Comparison of ENCODE assay signal across 13 cellular contexts in the genomic region with DNA sequence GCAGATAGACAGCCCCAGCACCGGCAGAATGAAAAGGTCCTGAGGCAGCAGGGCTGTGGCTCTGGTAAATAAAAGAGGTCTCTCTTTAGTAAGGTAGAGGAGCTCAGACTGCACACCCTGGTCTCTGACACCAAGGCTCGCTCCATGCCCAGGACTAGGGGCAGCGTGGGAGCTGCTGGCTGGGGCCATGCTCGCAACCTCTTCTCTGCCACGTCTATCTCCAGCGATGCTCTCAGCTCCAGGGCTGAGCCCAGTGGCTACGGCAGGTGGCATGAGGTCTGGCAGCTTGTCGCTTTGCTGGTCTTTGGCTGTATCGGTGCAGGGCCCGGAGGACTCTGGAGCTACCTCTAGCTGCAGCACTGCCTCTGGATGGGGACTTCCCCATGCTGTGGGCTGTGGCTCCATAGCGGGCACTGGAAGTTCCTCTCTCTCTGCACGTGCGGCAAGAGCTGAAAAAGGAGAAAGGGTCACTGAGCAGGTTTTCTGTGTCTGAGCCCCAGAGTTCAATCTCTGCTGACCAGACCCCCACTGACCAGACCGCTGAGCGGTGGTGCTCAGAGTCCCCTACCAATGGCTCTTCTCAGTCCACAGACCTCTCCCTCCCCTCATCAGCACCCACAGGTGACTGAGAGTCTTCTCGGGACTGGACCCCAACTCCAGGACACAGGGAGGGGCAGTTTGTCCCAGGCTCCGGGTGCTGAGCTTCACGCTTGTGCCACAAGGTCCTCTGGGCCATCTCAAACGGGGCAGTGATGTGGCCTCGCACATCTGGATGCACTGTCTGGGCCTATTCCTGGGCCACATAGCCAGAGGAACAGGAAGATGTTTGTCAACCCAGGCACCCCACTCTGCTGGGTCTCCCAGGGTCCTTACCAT. TPM values are rescaled to one million over a fixed set of nuclear protein-coding genes. Genes with fewer than 3 reads are reported as not detected.
A peak's percentile ranks its signal among the peaks of the same experiment; 100 is the strongest.
DNase-seq lines count a peak whose midpoint lies in the region; ATAC-seq, FAIRE-seq and TF ChIP-seq lines count a peak whose summit lies in the region.
"Not testable (repeated sequence)": the region's sequence is repeated elsewhere in the genome, so short reads cannot be mapped to it uniquely, and the experiment has no call there.
"Had no signal": no experiment of that assay in that cellular context is flagged by ENCODE, and none has a peak within 500 bp of the region (broad histone marks: within the 10 kb centered on the region; RNA-seq: fewer than 3 reads in every experiment).

No MANE protein-coding gene starts in this region.

- intact Hi-C loops in activated CD4-positive, alpha-beta T cell treated with anti-CD3 and anti-CD28 coated beads for 36 hours (cut with DNase I, micrococcal nuclease); left lung (cut with DNase I): not testable (repeated sequence)

- H3K9me3 ChIP-seq in left lung = not testable (repeated sequence)

- not testable (repeated sequence) for H3K4me3 Mint-ChIP-seq in activated CD4-positive, alpha-beta T cell treated with anti-CD3 and anti-CD28 coated beads for 36 hours; activated naive CD8-positive, alpha-beta T cell treated with anti-CD3 and anti-CD28 coated beads, Interleukin-2, amount 10 ng/mL, durations not matched to agents 7 days and 5 days; naive thymus-derived CD8-positive, alpha-beta T cell

- POLR2A ChIA-PET in activated CD4-positive, alpha-beta T cell treated with anti-CD3 and anti-CD28 coated beads for 36 hours (lab: Charles Lee); activated naive CD8-positive, alpha-beta T cell treated with anti-CD3 and anti-CD28 coated beads, Interleukin-2, amount 10 ng/mL, durations not matched to agents 7 days and 5 days (lab: Charles Lee); naive thymus-derived CD8-positive, alpha-beta T cell (lab: Charles Lee): not testable (repeated sequence)

- H3K27me3 Mint-ChIP-seq in activated CD4-positive, alpha-beta T cell treated with anti-CD3 and anti-CD28 coated beads for 36 hours; activated naive CD8-positive, alpha-beta T cell treated with anti-CD3 and anti-CD28 coated beads, Interleukin-2, amount 10 ng/mL, durations not matched to agents 7 days and 5 days; naive thymus-derived CD8-positive, alpha-beta T cell: not testable (repeated sequence)

- not testable (repeated sequence) for TF ChIP-seq CTCF in left lung (IDR thresholded peaks at IDR 0.05)

- not testable (repeated sequence) for H3K36me3 ChIP-seq in left lung

- peak; percentile 56 for FAIRE-seq in GM12892 (lab: Jason Lieb, UNC)

- not testable (repeated sequence) for H3K36me3 Mint-ChIP-seq in activated CD4-positive, alpha-beta T cell treated with anti-CD3 and anti-CD28 coated beads for 36 hours (ENCODE audit: low read depth); activated naive CD8-positive, alpha-beta T cell treated with anti-CD3 and anti-CD28 coated beads, Interleukin-2, amount 10 ng/mL, durations not matched to agents 7 days and 5 days; naive thymus-derived CD8-positive, alpha-beta T cell

- not testable (repeated sequence) for H3K4me1 Mint-ChIP-seq in activated CD4-positive, alpha-beta T cell treated with anti-CD3 and anti-CD28 coated beads for 36 hours; activated naive CD8-positive, alpha-beta T cell treated with anti-CD3 and anti-CD28 coated beads, Interleukin-2, amount 10 ng/mL, durations not matched to agents 7 days and 5 days; naive thymus-derived CD8-positive, alpha-beta T cell

- DNase-seq in GM12892 (ENCODE audit: insufficient read length); activated CD4-positive, alpha-beta T cell treated with anti-CD3 and anti-CD28 coated beads for 36 hours; activated naive CD8-positive, alpha-beta T cell treated with anti-CD3 and anti-CD28 coated beads, Interleukin-2, amount 10 ng/mL, durations not matched to agents 7 days and 5 days; left lung; naive thymus-derived CD8-positive, alpha-beta T cell; stimulated activated naive CD8-positive, alpha-beta T cell treated with anti-CD3 and anti-CD28 coated beads, Interleukin-15, Interleukin-2, amounts not matched to agents 100 U/mL and 50 U/mL, for 24 hours: not testable (repeated sequence)

- ATAC-seq in activated CD4-positive, alpha-beta T cell treated with anti-CD3 and anti-CD28 coated beads for 36 hours = peak; percentile 73
- peak; percentile 73 for ATAC-seq in activated naive CD8-positive, alpha-beta T cell treated with anti-CD3 and anti-CD28 coated beads, Interleukin-2, amount 10 ng/mL, durations not matched to agents 7 days and 5 days (ENCODE audit: low read depth)
- peak; percentile 48 for ATAC-seq in esophagus mucosa
- peak; percentile 72 for ATAC-seq in left lung
- ATAC-seq in naive thymus-derived CD8-positive, alpha-beta T cell = peak; percentile 68 to 77
- ATAC-seq in stimulated activated naive CD8-positive, alpha-beta T cell treated with anti-CD3 and anti-CD28 coated beads, Interleukin-15, Interleukin-2, amounts not matched to agents 100 U/mL and 50 U/mL, for 24 hours = peak; percentile 63

- TF ChIP-seq POLR2A in GM12892 (IDR thresholded peaks at IDR 0.05; ENCODE audit: low read depth, low read length) = not testable (repeated sequence)

- CTCF ChIA-PET in activated CD4-positive, alpha-beta T cell treated with anti-CD3 and anti-CD28 coated beads for 36 hours (lab: Charles Lee) = not testable (repeated sequence)

- H3K27ac ChIP-seq in left lung = not testable (repeated sequence)

- H3K9me3 Mint-ChIP-seq in activated CD4-positive, alpha-beta T cell treated with anti-CD3 and anti-CD28 coated beads for 36 hours (ENCODE audit: low read depth); activated naive CD8-positive, alpha-beta T cell treated with anti-CD3 and anti-CD28 coated beads, Interleukin-2, amount 10 ng/mL, durations not matched to agents 7 days and 5 days; naive thymus-derived CD8-positive, alpha-beta T cell: not testable (repeated sequence)

- not testable (repeated sequence) for H3K27ac Mint-ChIP-seq in activated CD4-positive, alpha-beta T cell treated with anti-CD3 and anti-CD28 coated beads for 36 hours; activated naive CD8-positive, alpha-beta T cell treated with anti-CD3 and anti-CD28 coated beads, Interleukin-2, amount 10 ng/mL, durations not matched to agents 7 days and 5 days; naive thymus-derived CD8-positive, alpha-beta T cell

- H3K27me3 ChIP-seq in left lung = not testable (repeated sequence)

- not testable (repeated sequence) for H3K4me1 ChIP-seq in left lung

- H3K4me3 ChIP-seq in left lung = not testable (repeated sequence)

RNA-seq across cellular contexts. Expression of a gene that starts 24.2 kb away (rescaled TPM):
- polyA plus RNA-seq in GM12892 (2012; ENCODE audit: missing spikeins) = not detected
- not detected for total RNA-seq in activated CD4-positive, alpha-beta T cell treated with anti-CD3 and anti-CD28 coated beads for 36 hours
- not detected for total RNA-seq in activated naive CD8-positive, alpha-beta T cell treated with anti-CD3 and anti-CD28 coated beads, Interleukin-2, amount 10 ng/mL, durations not matched to agents 7 days and 5 days
- total RNA-seq in esophagus mucosa (not detected), left lung (not detected)
- not detected for total RNA-seq in naive thymus-derived CD8-positive, alpha-beta T cell
- not detected for polyA plus RNA-seq in naive thymus-derived CD8-positive, alpha-beta T cell
- total RNA-seq: A673; CD8-positive, alpha-beta memory T cell; GM23338; MCF 10A; OCI-LY7 had no signal
- polyA plus RNA-seq: CD8-positive, alpha-beta memory T cell; GM23338; IgD-negative memory B cell had no signal
